Comparison of ENCODE assay signal across 26 cellular contexts in genomic region chr10:61759751-61760150, GRCh38.
"Had no signal": no experiment of that assay in that cellular context is flagged by ENCODE, and none has a peak within 500 bp of the region (broad histone marks: within the 10 kb centered on the region; RNA-seq: fewer than 3 reads in every experiment).

No MANE protein-coding gene starts in this region.

- DNase-seq: activated CD4-positive, alpha-beta memory T cell treated with anti-CD3 and anti-CD28 coated beads for 36 hours; activated CD4-positive, alpha-beta T cell treated with anti-CD3 and anti-CD28 coated beads, Interleukin-2, amount 10 ng/mL, durations not matched to agents 7 days and 5 days; activated CD4-positive, CD25-positive, alpha-beta regulatory T cell; activated CD8-positive, alpha-beta memory T cell treated with anti-CD3 and anti-CD28 coated beads for 24 hours; activated gamma-delta T cell; activated naive CD4-positive, alpha-beta T cell treated with anti-CD3 and anti-CD28 coated beads for 36 hours; activated T-cell treated with anti-CD3 and anti-CD28 coated beads for 4 hours; activated T-cell treated with anti-CD3 and anti-CD28 coated beads, Interleukin-2, amount 50 U/mL, for 48 hours; amygdala; Kasumi-1; NCI-H1092; NCI-H1417 treated with DMSO at 0.1 percent for 48 hours; NCI-H1694; NCI-H2029; NCI-H2107; NCI-H510A treated with DMSO at 0.1 percent for 48 hours; NCI-H69; NK-92 treated with Interleukin-12 subunit alpha and Interleukin-12 subunit beta, amount 100 ng/mL, for 24 hours; T-cell; T-helper 2 cell; T1000 had no signal

- H3K9me3 Mint-ChIP-seq: activated CD4-positive, alpha-beta memory T cell treated with anti-CD3 and anti-CD28 coated beads for 36 hours; activated naive CD4-positive, alpha-beta T cell treated with anti-CD3 and anti-CD28 coated beads for 36 hours; activated T-helper 17 cell treated with anti-CD3 and anti-CD28 coated beads, Interleukin-2, amount 50 U/mL, for 72 hours; central memory CD8-positive, alpha-beta T cell had no signal

- H3K36me3 Mint-ChIP-seq: activated CD4-positive, alpha-beta memory T cell treated with anti-CD3 and anti-CD28 coated beads for 36 hours; activated naive CD8-positive, alpha-beta T cell; brain; T-cell had no signal

- H3K27me3 Mint-ChIP-seq: activated CD4-positive, alpha-beta memory T cell treated with anti-CD3 and anti-CD28 coated beads for 36 hours; activated CD4-positive, alpha-beta T cell treated with anti-CD3 and anti-CD28 coated beads, Interleukin-2, amount 10 ng/mL, durations not matched to agents 7 days and 5 days; activated naive CD8-positive, alpha-beta T cell; activated T-helper 17 cell treated with anti-CD3 and anti-CD28 coated beads, Interleukin-2, amount 50 U/mL, for 72 hours; brain; central memory CD8-positive, alpha-beta T cell; T-cell had no signal

- H3K4me3 ChIP-seq: SK-N-MC had no signal

- ATAC-seq: activated T-helper 17 cell treated with anti-CD3 and anti-CD28 coated beads, Interleukin-2, amount 50 U/mL, for 72 hours; T-cell had no signal

- H3K27ac ChIP-seq: SK-N-MC had no signal

- H3K4me1 Mint-ChIP-seq: activated T-helper 17 cell treated with anti-CD3 and anti-CD28 coated beads, Interleukin-2, amount 50 U/mL, for 72 hours; central memory CD8-positive, alpha-beta T cell had no signal

- H3K4me3 Mint-ChIP-seq: activated CD4-positive, alpha-beta memory T cell treated with anti-CD3 and anti-CD28 coated beads for 36 hours; activated CD4-positive, alpha-beta T cell treated with anti-CD3 and anti-CD28 coated beads, Interleukin-2, amount 10 ng/mL, durations not matched to agents 7 days and 5 days; activated naive CD4-positive, alpha-beta T cell treated with anti-CD3 and anti-CD28 coated beads for 36 hours; activated naive CD8-positive, alpha-beta T cell; activated T-helper 17 cell treated with anti-CD3 and anti-CD28 coated beads, Interleukin-2, amount 50 U/mL, for 72 hours; brain; central memory CD8-positive, alpha-beta T cell; T-cell had no signal

- H3K27ac Mint-ChIP-seq: activated CD4-positive, alpha-beta memory T cell treated with anti-CD3 and anti-CD28 coated beads for 36 hours; activated CD4-positive, alpha-beta T cell treated with anti-CD3 and anti-CD28 coated beads, Interleukin-2, amount 10 ng/mL, durations not matched to agents 7 days and 5 days; activated naive CD4-positive, alpha-beta T cell treated with anti-CD3 and anti-CD28 coated beads for 36 hours; activated naive CD8-positive, alpha-beta T cell; activated T-helper 17 cell treated with anti-CD3 and anti-CD28 coated beads, Interleukin-2, amount 50 U/mL, for 72 hours; T-cell had no signal
